ENCODE assay signal across 9 cellular contexts in genomic region chr16:181668-182021, GRCh38. TPM values are rescaled to one million over a fixed set of nuclear protein-coding genes. Genes with fewer than 3 reads are reported as not detected.
A peak's percentile ranks its signal among the peaks of the same experiment; 100 is the strongest.
DNase-seq lines count a peak whose midpoint lies in the region; ATAC-seq and TF ChIP-seq lines count a peak whose summit lies in the region.
"Had no signal": no experiment of that assay in that cellular context is flagged by ENCODE, and none has a peak within 500 bp of the region (broad histone marks: within the 10 kb centered on the region; RNA-seq: fewer than 3 reads in every experiment).

No MANE protein-coding gene starts in this region.

- no peak overlapping the region for H3K27ac Mint-ChIP-seq in neural crest cell (ENCODE audit: unreplicated experiment)

- peaks cover 40% of the 10 kb centered on the region for H3K27me3 Mint-ChIP-seq in neural crest cell (ENCODE audit: low read depth)

- peaks cover 9% of the 10 kb centered on the region for H3K36me3 Mint-ChIP-seq in neural crest cell (ENCODE audit: low read depth)

- DNase-seq in EH (ENCODE audit: low read depth): peak; percentile 7
- peak; percentile 30 for DNase-seq in NAMALWA (ENCODE audit: low spot score)
- DNase-seq in choroid plexus epithelial cell (ENCODE audit: low read depth): peak; percentile 20
- no peak for DNase-seq in neural crest cell (ENCODE audit: low read depth, low spot score)

- ATAC-seq in HG03565 (IDR thresholded peaks at IDR 0.05; ENCODE audit: unreplicated experiment) (no peak), HG03039 (IDR thresholded peaks at IDR 0.05; ENCODE audit: unreplicated experiment) (no peak), HG03342 (IDR thresholded peaks at IDR 0.05; ENCODE audit: unreplicated experiment) (no peak)

- no peak for TF ChIP-seq CTCF in choroid plexus epithelial cell (conservative IDR thresholded peaks at IDR 0.05; ENCODE audit: low read depth, low read length)
- peak; percentile 23 for TF ChIP-seq CTCF in neural crest cell (conservative IDR thresholded peaks at IDR 0.05)

- H3K4me3 Mint-ChIP-seq in neural crest cell: peak overlapping the region; percentile 69

- H3K4me3 ChIP-seq in choroid plexus epithelial cell (ENCODE audit: low read depth, low read length): no peak overlapping the region
- H3K4me3 ChIP-seq: body of pancreas had no signal

- no peaks in the 10 kb centered on the region for H3K9me3 Mint-ChIP-seq in neural crest cell

- peaks cover 6% of the 10 kb centered on the region for H3K4me1 Mint-ChIP-seq in neural crest cell

RNA-seq across cellular contexts. Expression of gene HBQ1, which starts 1.4 kb away (rescaled TPM):
- 1.8 and 2.9 TPM in 2 replicates for total RNA-seq in neural crest cell
- total RNA-seq: body of pancreas, suprapubic skin had no signal

RNA-seq across cellular contexts. Expression of gene HBA1, which starts 5.2 kb away (rescaled TPM):
- total RNA-seq in neural crest cell: not detected in 2 replicates
- total RNA-seq: body of pancreas had no signal

RNA-seq across cellular contexts. Expression of gene HBA2, which starts 9.0 kb away (rescaled TPM):
- not detected in 2 replicates for total RNA-seq in neural crest cell

RNA-seq across cellular contexts. Expression of gene HBM, which starts 15.9 kb away (rescaled TPM):
- total RNA-seq in neural crest cell: not detected in 2 replicates
- total RNA-seq: body of pancreas, suprapubic skin had no signal

RNA-seq across cellular contexts. Expression of gene HBZ, which starts 29.2 kb away (rescaled TPM):
- not detected in 2 replicates for total RNA-seq in neural crest cell
- total RNA-seq: body of pancreas, suprapubic skin had no signal
